Comparison of ENCODE assay signal across 27 cellular contexts in genomic region chr10:82254237-82254636, GRCh38.
"Had no signal": no experiment of that assay in that cellular context is flagged by ENCODE, and none has a peak within 500 bp of the region (broad histone marks: within the 10 kb centered on the region; RNA-seq: fewer than 3 reads in every experiment).

No MANE protein-coding gene starts in this region.

- H3K9me3 ChIP-seq: stomach, suprapubic skin, testis, thoracic aorta, thyroid gland, tibial artery, tibial nerve, transverse colon, upper lobe of left lung, upper lobe of right lung, uterus, vagina had no signal

- H3K4me1 ChIP-seq: suprapubic skin, testis, thyroid gland, tibial artery, tibial nerve, transverse colon, upper lobe of right lung, uterus, vagina had no signal

- H3K27ac ChIP-seq: stomach, suprapubic skin, testis, thoracic aorta, thyroid gland, tibial artery, tibial nerve, transverse colon, upper lobe of left lung, upper lobe of right lung, uterus, vagina had no signal

- H3K36me3 ChIP-seq: stomach, suprapubic skin, thoracic aorta, thyroid gland, tibial artery, tibial nerve, transverse colon, upper lobe of left lung, upper lobe of right lung, uterus, vagina had no signal

- DNase-seq: stimulated activated CD4-positive, alpha-beta T cell treated with anti-CD3 and anti-CD28 coated beads, Interleukin-2, amount 100 ng/mL, for 48 hours; stimulated activated CD4-positive, alpha-beta T cell treated with anti-CD3 and anti-CD28 coated beads, Interleukin-4, amount 100 ng/mL, for 1 hour; stimulated activated CD4-positive, alpha-beta T cell treated with anti-CD3 and anti-CD28 coated beads, Interleukin-4, amount 100 ng/mL, for 24 hours; stimulated activated CD4-positive, alpha-beta T cell treated with anti-CD3 and anti-CD28 coated beads, Interleukin-4, amount 100 ng/mL, for 4 hours; stimulated activated CD8-positive, alpha-beta memory T cell treated with anti-CD3 and anti-CD28 coated beads, Interleukin-4, amount 100 ng/mL, for 48 hours; stimulated activated naive B cell treated with anti-CD40 and anti-IgM and Interleukin-4, amounts not matched to agents 10 μg/mL and 1 μg/mL and 100 μg/mL, for 72 hours; stimulated activated naive CD4-positive, alpha-beta T cell; stimulated activated naive CD4-positive, alpha-beta T cell treated with Interleukin-2 at 50 U/mL for 16 hours; stimulated activated naive CD8-positive, alpha-beta T cell treated with anti-CD3 and anti-CD28 coated beads, Interleukin-15, amount 100 ng/mL, for 72 hours; stimulated activated naive CD8-positive, alpha-beta T cell treated with anti-CD3 and anti-CD28 coated beads, Interleukin-15, Interleukin-2, amounts not matched to agents 100 U/mL and 50 U/mL, for 24 hours; stomach; substantia nigra; testis; thyroid gland; tibial artery; transverse colon; trophoblast cell; upper lobe of left lung; upper lobe of right lung; uterus had no signal

- H3K27me3 ChIP-seq: stomach, suprapubic skin, testis, thyroid gland, tibial artery, transverse colon, upper lobe of left lung, upper lobe of right lung, uterus, vagina had no signal

- ATAC-seq: stimulated activated effector memory CD8-positive, alpha-beta T cell treated with anti-CD3 and anti-CD28 coated beads, Interleukin-12 subunit alpha, Interleukin-12 subunit beta, amount 100 ng/mL, for 72 hours; stimulated activated memory B cell treated with anti-CD40 and anti-IgM and Interleukin-4, amounts not matched to agents 10 μg/mL and 1 μg/mL and 100 μg/mL, for 72 hours; stimulated activated naive B cell treated with anti-CD40 and anti-IgM and Interleukin-4, amounts not matched to agents 10 μg/mL and 1 μg/mL and 100 μg/mL, for 72 hours; stimulated activated naive CD8-positive, alpha-beta T cell treated with anti-CD3 and anti-CD28 coated beads, Interleukin-15, amount 100 ng/mL, for 72 hours; stimulated activated naive CD8-positive, alpha-beta T cell treated with anti-CD3 and anti-CD28 coated beads, Interleukin-15, Interleukin-2, amounts not matched to agents 100 U/mL and 50 U/mL, for 24 hours; upper lobe of right lung had no signal

- FAIRE-seq: urothelium cell line had no signal

- H3K4me3 ChIP-seq: stomach, suprapubic skin, testis, thoracic aorta, thyroid gland, tibial artery, tibial nerve, transverse colon, upper lobe of left lung, upper lobe of right lung, uterus, vagina had no signal
